ENCODE assay signal across 8 cellular contexts in the genomic region with DNA sequence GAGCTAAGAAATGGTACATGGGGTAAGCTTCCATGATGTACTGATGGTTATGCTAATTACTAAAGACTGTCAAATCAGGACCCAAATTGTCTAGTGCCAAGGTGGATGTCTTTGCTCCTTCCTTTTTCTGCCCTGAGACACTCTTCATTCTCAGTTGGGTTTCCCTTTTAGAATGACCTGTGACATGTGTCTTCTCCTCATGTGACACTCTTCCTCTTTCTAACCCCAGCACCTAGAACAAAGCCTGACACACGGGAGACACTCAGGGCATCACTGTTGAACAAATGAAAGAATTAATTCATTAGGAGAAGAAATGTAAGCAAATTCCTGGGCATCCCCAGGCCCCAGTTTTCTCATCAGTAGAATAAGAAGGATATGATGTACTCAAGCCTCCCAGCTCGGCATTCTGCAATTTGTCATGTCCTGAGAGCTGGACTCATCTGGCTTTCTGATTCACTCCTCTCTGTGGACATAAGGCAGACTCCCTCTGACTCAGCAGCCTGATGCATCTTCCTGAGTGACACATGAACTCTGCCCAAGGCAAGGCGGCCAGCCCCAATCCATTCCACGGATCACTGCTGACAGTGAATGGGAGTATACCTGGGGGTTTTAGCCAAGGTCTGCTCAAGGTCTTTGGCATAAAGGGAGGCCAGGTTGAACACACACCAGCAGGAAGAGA.
A peak's percentile ranks its signal among the peaks of the same experiment; 100 is the strongest.
DNase-seq lines count a peak whose midpoint lies in the region; ATAC-seq and TF ChIP-seq lines count a peak whose summit lies in the region.

No MANE protein-coding gene starts in this region.

- H3K27me3 Mint-ChIP-seq in CD4-positive, alpha-beta T cell = peaks cover 51% of the 10 kb centered on the region
- peaks cover 18% of the 10 kb centered on the region for H3K27me3 Mint-ChIP-seq in CD8-positive, alpha-beta T cell (ENCODE audit: low read depth)
- peaks cover 23% of the 10 kb centered on the region for H3K27me3 Mint-ChIP-seq in activated CD4-positive, alpha-beta memory T cell treated with anti-CD3 and anti-CD28 coated beads for 36 hours

- no peaks in the 10 kb centered on the region for H3K9me3 ChIP-seq in skeletal muscle satellite cell (replicated peaks; ENCODE audit: low read length)
- no peaks in the 10 kb centered on the region for H3K9me3 ChIP-seq in CD4-positive, alpha-beta T cell (ENCODE audit: control insufficient read depth, low read length)
- no peaks in the 10 kb centered on the region for H3K9me3 ChIP-seq in CD8-positive, alpha-beta T cell (ENCODE audit: low read length)

- intact Hi-C loops in CD4-positive, alpha-beta T cell (cut with DNase I, micrococcal nuclease) = loop anchor here in 1 of 2 experiments (2.0 kb wide), 1 partner anchor 479 kb away; no protein-coding TSS in a partner anchor
- intact Hi-C loops in CD8-positive, alpha-beta T cell (cut with DNase I, micrococcal nuclease) = loop anchor here (2.0 kb wide), 2 partner anchors 481 to 547 kb away; no protein-coding TSS in a partner anchor
- intact Hi-C loops in activated CD4-positive, alpha-beta memory T cell treated with anti-CD3 and anti-CD28 coated beads for 36 hours (cut with micrococcal nuclease) = no loop called here

- no peak overlapping the region for H3K27ac ChIP-seq in CD4-positive, alpha-beta T cell (ENCODE audit: low read depth, low read length)
- no peak overlapping the region for H3K27ac ChIP-seq in CD8-positive, alpha-beta T cell (ENCODE audit: low read depth, low read length)

- peak overlapping the region; percentile 10 for H3K4me3 ChIP-seq in skeletal muscle satellite cell (ENCODE audit: low read length)
- H3K4me3 ChIP-seq in CD8-positive, alpha-beta T cell (ENCODE audit: low read depth, low read length) = no peak overlapping the region

- H3K27me3 ChIP-seq in skeletal muscle satellite cell (ENCODE audit: control insufficient read depth, insufficient read depth, low read length) = no peaks in the 10 kb centered on the region
- peaks cover 23% of the 10 kb centered on the region for H3K27me3 ChIP-seq in CD4-positive, alpha-beta T cell (ENCODE audit: control insufficient read depth, insufficient read depth, low read length)
- H3K27me3 ChIP-seq in CD8-positive, alpha-beta T cell (ENCODE audit: insufficient read depth, low read length) = peaks cover 3% of the 10 kb centered on the region

- POLR2A ChIA-PET in CD4-positive, alpha-beta T cell (lab: Charles Lee) = no interaction called here
- POLR2A ChIA-PET in CD8-positive, alpha-beta T cell (lab: Charles Lee) = no interaction called here
- POLR2A ChIA-PET in activated CD4-positive, alpha-beta memory T cell treated with anti-CD3 and anti-CD28 coated beads for 36 hours (lab: Charles Lee) = no interaction called here

- no peak overlapping the region for H3K27ac Mint-ChIP-seq in CD4-positive, alpha-beta T cell
- no peak overlapping the region for H3K27ac Mint-ChIP-seq in CD8-positive, alpha-beta T cell
- no peak overlapping the region for H3K27ac Mint-ChIP-seq in activated CD4-positive, alpha-beta memory T cell treated with anti-CD3 and anti-CD28 coated beads for 36 hours

- no peak for TF ChIP-seq CTCF in CD4-positive, alpha-beta T cell (IDR thresholded peaks at IDR 0.05)
- no peak for TF ChIP-seq CTCF in CD8-positive, alpha-beta T cell (IDR thresholded peaks at IDR 0.05)
- TF ChIP-seq CTCF in GM20000 (IDR thresholded peaks at IDR 0.05; ENCODE audit: extremely low read depth, missing control alignments) = no peak

- no peaks in the 10 kb centered on the region for H3K9me3 Mint-ChIP-seq in CD4-positive, alpha-beta T cell
- H3K9me3 Mint-ChIP-seq in CD8-positive, alpha-beta T cell = no peaks in the 10 kb centered on the region
- H3K9me3 Mint-ChIP-seq in activated CD4-positive, alpha-beta memory T cell treated with anti-CD3 and anti-CD28 coated beads for 36 hours = no peaks in the 10 kb centered on the region

- ATAC-seq in CD4-positive, alpha-beta T cell (ENCODE audit: poor library complexity) = no peak
- ATAC-seq in CD8-positive, alpha-beta T cell = no peak

- no peaks in the 10 kb centered on the region for H3K36me3 Mint-ChIP-seq in CD4-positive, alpha-beta T cell (ENCODE audit: low read depth)
- H3K36me3 Mint-ChIP-seq in CD8-positive, alpha-beta T cell = no peaks in the 10 kb centered on the region
- H3K36me3 Mint-ChIP-seq in activated CD4-positive, alpha-beta memory T cell treated with anti-CD3 and anti-CD28 coated beads for 36 hours = no peaks in the 10 kb centered on the region

- H3K4me1 ChIP-seq in skeletal muscle satellite cell (ENCODE audit: control insufficient read depth, insufficient read depth, low read length) = peaks cover 53% of the 10 kb centered on the region
- no peaks in the 10 kb centered on the region for H3K4me1 ChIP-seq in CD8-positive, alpha-beta T cell (ENCODE audit: insufficient read depth, low read length)

- H3K4me1 Mint-ChIP-seq in CD4-positive, alpha-beta T cell (ENCODE audit: low read depth) = no peaks in the 10 kb centered on the region
- H3K4me1 Mint-ChIP-seq in CD8-positive, alpha-beta T cell (ENCODE audit: low read depth) = no peaks in the 10 kb centered on the region
- peaks cover 3% of the 10 kb centered on the region for H3K4me1 Mint-ChIP-seq in activated CD4-positive, alpha-beta memory T cell treated with anti-CD3 and anti-CD28 coated beads for 36 hours (ENCODE audit: low read depth)

- H3K4me2 ChIP-seq in skeletal muscle satellite cell (ENCODE audit: low read length) = peak overlapping the region; percentile 65

- no peak overlapping the region for H3K4me3 Mint-ChIP-seq in CD4-positive, alpha-beta T cell
- no peak overlapping the region for H3K4me3 Mint-ChIP-seq in CD8-positive, alpha-beta T cell
- no peak overlapping the region for H3K4me3 Mint-ChIP-seq in activated CD4-positive, alpha-beta memory T cell treated with anti-CD3 and anti-CD28 coated beads for 36 hours

- CTCF ChIA-PET in CD4-positive, alpha-beta T cell (lab: Charles Lee) = no interaction called here
- CTCF ChIA-PET in CD8-positive, alpha-beta T cell (lab: Charles Lee) = interaction anchor here (1.2 to 15.1 kb wide), 4 partner anchors 9 to 549 kb away, joined by 3 to 394 read pairs (median 48); no protein-coding TSS in a partner anchor
- CTCF ChIA-PET in activated CD4-positive, alpha-beta memory T cell treated with anti-CD3 and anti-CD28 coated beads for 36 hours (lab: Charles Lee) = interaction anchor here (0.9 to 3.8 kb wide), 4 partner anchors 8 to 550 kb away, joined by 3 to 57 read pairs (median 13); no protein-coding TSS in a partner anchor

- peak overlapping the region; percentile 75 for H3K9ac ChIP-seq in skeletal muscle satellite cell (ENCODE audit: low read depth, low read length)

- H3K36me3 ChIP-seq in skeletal muscle satellite cell (ENCODE audit: insufficient read depth, low read length) = no peaks in the 10 kb centered on the region
- no peaks in the 10 kb centered on the region for H3K36me3 ChIP-seq in CD8-positive, alpha-beta T cell (ENCODE audit: insufficient read depth, low read length)

- DNase-seq in GOT3 (lab: John Stamatoyannopoulos, UW) = peak; percentile 28
- peak; percentile 68 for DNase-seq in SK-N-DZ (ENCODE audit: low spot score)
- peak; percentile 54 for DNase-seq in glomerular endothelial cell (ENCODE audit: extremely low read depth, low read depth, low spot score)
- no peak for DNase-seq in CD4-positive, alpha-beta T cell
- DNase-seq in CD8-positive, alpha-beta T cell = no peak
- no peak for DNase-seq in activated CD4-positive, alpha-beta memory T cell treated with anti-CD3 and anti-CD28 coated beads for 36 hours
- no peak for DNase-seq in GM20000 (ENCODE audit: low spot score)

Comparison
In these comparisons a context has a peak if more than half of its experiments do, and no peak if none do; other contexts are left out.
1. DNase-seq: peak in GOT3 (single experiment), SK-N-DZ (single experiment) and glomerular endothelial cell (single experiment); none in CD4-positive, alpha-beta T cell (0 of 10), CD8-positive, alpha-beta T cell (0 of 7), activated CD4-positive, alpha-beta memory T cell treated with anti-CD3 and anti-CD28 coated beads for 36 hours (single experiment) and GM20000 (single experiment).